16 cellular contexts compared by ENCODE assay signal in the genomic region with DNA sequence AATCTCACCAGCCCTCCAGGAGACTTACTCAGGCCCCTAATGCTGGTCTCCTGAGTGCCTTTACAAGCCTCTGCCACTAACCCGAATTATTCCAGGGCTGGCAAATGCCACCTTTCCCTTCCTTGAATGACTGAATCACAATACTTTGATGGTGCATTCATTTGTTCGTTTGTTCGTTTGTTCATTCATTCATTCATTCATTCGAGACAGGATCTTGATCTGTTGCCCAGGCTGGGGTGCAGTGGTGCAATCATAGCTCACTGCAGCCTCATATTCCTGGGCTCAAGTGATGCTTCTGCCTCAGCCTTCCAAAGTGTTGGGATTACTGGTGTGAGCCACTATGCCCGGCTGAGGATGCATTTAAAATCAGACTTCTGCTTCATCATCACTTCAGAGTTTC. TPM values are rescaled to one million over a fixed set of nuclear protein-coding genes. Genes with fewer than 3 reads are reported as not detected.
DNase-seq lines count a peak whose midpoint lies in the region; ATAC-seq and TF ChIP-seq lines count a peak whose summit lies in the region.
"Had no signal": no experiment of that assay in that cellular context is flagged by ENCODE, and none has a peak within 500 bp of the region (broad histone marks: within the 10 kb centered on the region; RNA-seq: fewer than 3 reads in every experiment).

No MANE protein-coding gene starts in this region.

- H3K4me1 ChIP-seq in CD8-positive, alpha-beta T cell (ENCODE audit: insufficient read depth, low read length) = peaks cover 24% of the 10 kb centered on the region
- H3K4me1 ChIP-seq in uterus (peaks cover 8% of the 10 kb centered on the region in 2 donors), A673 (ENCODE audit: insufficient read depth, low read length, poor library complexity, severe bottlenecking) (no peaks in the 10 kb centered on the region)
- H3K4me1 ChIP-seq: Caco-2 had no signal

- BruUV-seq in A673 (replicated peaks; lab: Mats Ljungman, UMichigan) = no TSS peak

- H3K9me3 ChIP-seq in CD8-positive, alpha-beta T cell (ENCODE audit: low read length) = peaks cover 9% of the 10 kb centered on the region
- H3K9me3 ChIP-seq in uterus (peaks cover 0 to 27% of the 10 kb centered on the region in 2 donors), A673 (ENCODE audit: low read depth, low read length, poor library complexity, severe bottlenecking) (peaks cover 83% of the 10 kb centered on the region)

- no peak for DNase-seq in activated naive CD8-positive, alpha-beta T cell treated with anti-CD3 and anti-CD28 coated beads, Interleukin-2, amount 50 U/mL, for 24 hours
- DNase-seq in CD8-positive, alpha-beta T cell = no peak
- no peak for DNase-seq in central memory CD8-positive, alpha-beta T cell (ENCODE audit: low spot score in 2 of 2)
- no peak for DNase-seq in progenitor cell of endocrine pancreas (ENCODE audit: low spot score, unreplicated experiment)
- DNase-seq in uterus = no peak
- DNase-seq in A673 (ENCODE audit: low spot score) = no peak
- DNase-seq: 8988T; ACHN; Caco-2; CD8-positive, alpha-beta memory T cell; DND-41; GDM1; HCEC 1CT; HFFc6 had no signal

- H3K4me1 Mint-ChIP-seq in activated naive CD8-positive, alpha-beta T cell (ENCODE audit: low read depth) = peaks cover 35% of the 10 kb centered on the region
- H3K4me1 Mint-ChIP-seq in activated naive CD8-positive, alpha-beta T cell treated with anti-CD3 and anti-CD28 coated beads, Interleukin-2, amount 50 U/mL, for 24 hours = peaks cover 34% of the 10 kb centered on the region
- H3K4me1 Mint-ChIP-seq in CD8-positive, alpha-beta T cell (ENCODE audit: low read depth) = peaks cover 45% of the 10 kb centered on the region
- peaks cover 56% of the 10 kb centered on the region for H3K4me1 Mint-ChIP-seq in central memory CD8-positive, alpha-beta T cell
- H3K4me1 Mint-ChIP-seq in progenitor cell of endocrine pancreas (ENCODE audit: low read depth) = peaks cover 4% of the 10 kb centered on the region

- POLR2A ChIA-PET in CD8-positive, alpha-beta T cell (lab: Charles Lee) = interaction anchor here (0.7 to 1.0 kb wide), 2 partner anchors 40 to 957 kb away, joined by 3 read pairs; no protein-coding TSS in a partner anchor
- POLR2A ChIA-PET in A673 (lab: Charles Lee; ENCODE audit: low non-redundant PET) = no interaction called here

- H3K27me3 Mint-ChIP-seq in activated naive CD8-positive, alpha-beta T cell = no peaks in the 10 kb centered on the region
- H3K27me3 Mint-ChIP-seq in activated naive CD8-positive, alpha-beta T cell treated with anti-CD3 and anti-CD28 coated beads, Interleukin-2, amount 50 U/mL, for 24 hours = no peaks in the 10 kb centered on the region
- no peaks in the 10 kb centered on the region for H3K27me3 Mint-ChIP-seq in CD8-positive, alpha-beta T cell (ENCODE audit: low read depth)
- no peaks in the 10 kb centered on the region for H3K27me3 Mint-ChIP-seq in central memory CD8-positive, alpha-beta T cell
- no peaks in the 10 kb centered on the region for H3K27me3 Mint-ChIP-seq in progenitor cell of endocrine pancreas
- H3K27me3 Mint-ChIP-seq: CD8-positive, alpha-beta memory T cell had no signal

- no peak overlapping the region for H3K27ac ChIP-seq in CD8-positive, alpha-beta T cell (ENCODE audit: low read depth, low read length)
- no peak overlapping the region for H3K27ac ChIP-seq in uterus
- H3K27ac ChIP-seq in A673 (ENCODE audit: low read depth, low read length, poor library complexity, severe bottlenecking) = no peak overlapping the region
- H3K27ac ChIP-seq: C4-2B had no signal

- peaks cover 61% of the 10 kb centered on the region for H3K36me3 ChIP-seq in CD8-positive, alpha-beta T cell (ENCODE audit: insufficient read depth, low read length)
- H3K36me3 ChIP-seq in uterus = peaks cover 0 to 3% of the 10 kb centered on the region in 2 donors
- peaks cover 86% of the 10 kb centered on the region for H3K36me3 ChIP-seq in A673 (ENCODE audit: insufficient read depth, low read length, poor library complexity, severe bottlenecking)

- no peak for TF ChIP-seq CTCF in CD8-positive, alpha-beta T cell (IDR thresholded peaks at IDR 0.05)
- TF ChIP-seq CTCF in progenitor cell of endocrine pancreas (IDR thresholded peaks at IDR 0.05; ENCODE audit: unreplicated experiment) = no peak
- TF ChIP-seq CTCF in uterus (IDR thresholded peaks at IDR 0.05) = no peak
- no peak for TF ChIP-seq CTCF in A673 (conservative IDR thresholded peaks at IDR 0.05; ENCODE audit: low read depth, low read length)

- peak overlapping the region; percentile 15 for H3K4me3 Mint-ChIP-seq in activated naive CD8-positive, alpha-beta T cell
- no peak overlapping the region for H3K4me3 Mint-ChIP-seq in activated naive CD8-positive, alpha-beta T cell treated with anti-CD3 and anti-CD28 coated beads, Interleukin-2, amount 50 U/mL, for 24 hours
- H3K4me3 Mint-ChIP-seq in CD8-positive, alpha-beta T cell = no peak overlapping the region
- H3K4me3 Mint-ChIP-seq in central memory CD8-positive, alpha-beta T cell = no peak overlapping the region
- H3K4me3 Mint-ChIP-seq in progenitor cell of endocrine pancreas (ENCODE audit: low read depth) = no peak overlapping the region
- H3K4me3 Mint-ChIP-seq: HFFc6 had no signal

- intact Hi-C loops in CD8-positive, alpha-beta T cell (cut with DNase I, micrococcal nuclease) = loop anchor here (10.0 kb wide), 2 partner anchors 134 to 864 kb away; a partner anchor contains a TSS
- intact Hi-C loops in uterus (cut with DNase I; ENCODE audit: low total_unique reads) = no loop called here
- intact Hi-C loops in A673 (cut with micrococcal nuclease; ENCODE audit: unreplicated experiment) = no loop called here

- peaks cover 48% of the 10 kb centered on the region for H3K36me3 Mint-ChIP-seq in activated naive CD8-positive, alpha-beta T cell
- peaks cover 28% of the 10 kb centered on the region for H3K36me3 Mint-ChIP-seq in activated naive CD8-positive, alpha-beta T cell treated with anti-CD3 and anti-CD28 coated beads, Interleukin-2, amount 50 U/mL, for 24 hours (ENCODE audit: low read depth)
- H3K36me3 Mint-ChIP-seq in CD8-positive, alpha-beta T cell = peaks cover 61% of the 10 kb centered on the region
- peaks cover 44% of the 10 kb centered on the region for H3K36me3 Mint-ChIP-seq in central memory CD8-positive, alpha-beta T cell (ENCODE audit: insufficient read depth)
- peaks cover 44% of the 10 kb centered on the region for H3K36me3 Mint-ChIP-seq in progenitor cell of endocrine pancreas (ENCODE audit: insufficient read depth)

- no peak for ATAC-seq in activated naive CD8-positive, alpha-beta T cell treated with anti-CD3 and anti-CD28 coated beads, Interleukin-2, amount 50 U/mL, for 24 hours
- ATAC-seq in CD8-positive, alpha-beta T cell = no peak
- ATAC-seq in central memory CD8-positive, alpha-beta T cell (replicated peaks; ENCODE audit: extremely low read depth, poor library complexity, severe bottlenecking) = no peak

- H3K9me3 Mint-ChIP-seq in activated naive CD8-positive, alpha-beta T cell (ENCODE audit: low read depth) = peaks cover 24% of the 10 kb centered on the region
- peaks cover 49% of the 10 kb centered on the region for H3K9me3 Mint-ChIP-seq in activated naive CD8-positive, alpha-beta T cell treated with anti-CD3 and anti-CD28 coated beads, Interleukin-2, amount 50 U/mL, for 24 hours
- peaks cover 23% of the 10 kb centered on the region for H3K9me3 Mint-ChIP-seq in CD8-positive, alpha-beta T cell
- peaks cover 5% of the 10 kb centered on the region for H3K9me3 Mint-ChIP-seq in central memory CD8-positive, alpha-beta T cell
- peaks cover 46% of the 10 kb centered on the region for H3K9me3 Mint-ChIP-seq in progenitor cell of endocrine pancreas (ENCODE audit: low read depth)

- H3K27me3 ChIP-seq in CD8-positive, alpha-beta T cell (ENCODE audit: insufficient read depth, low read length) = no peaks in the 10 kb centered on the region
- H3K27me3 ChIP-seq in uterus (no peaks in the 10 kb centered on the region), A673 (replicated peaks; ENCODE audit: insufficient read depth, low read depth, low read length, poor library complexity) (no peaks in the 10 kb centered on the region)

- no peak overlapping the region for H3K4me3 ChIP-seq in CD8-positive, alpha-beta T cell (ENCODE audit: low read depth, low read length)
- H3K4me3 ChIP-seq in uterus (no peak overlapping the region), A673 (ENCODE audit: low read depth, low read length, poor library complexity, severe bottlenecking) (no peak overlapping the region)

- no peak for TF ChIP-seq POLR2A in uterus (IDR thresholded peaks at IDR 0.05)

- no peak overlapping the region for H3K27ac Mint-ChIP-seq in activated naive CD8-positive, alpha-beta T cell
- no peak overlapping the region for H3K27ac Mint-ChIP-seq in activated naive CD8-positive, alpha-beta T cell treated with anti-CD3 and anti-CD28 coated beads, Interleukin-2, amount 50 U/mL, for 24 hours
- H3K27ac Mint-ChIP-seq in CD8-positive, alpha-beta T cell = peak overlapping the region; percentile 6
- H3K27ac Mint-ChIP-seq in central memory CD8-positive, alpha-beta T cell (ENCODE audit: low read depth) = peak overlapping the region; percentile 76
- H3K27ac Mint-ChIP-seq in progenitor cell of endocrine pancreas = peak overlapping the region; percentile 29
- H3K27ac Mint-ChIP-seq: HFFc6 had no signal

- CTCF ChIA-PET in CD8-positive, alpha-beta T cell (lab: Charles Lee) = no interaction called here
- CTCF ChIA-PET in A673 (lab: Charles Lee) = no interaction called here

RNA-seq across cellular contexts. Expression of a gene that starts 6.0 kb away (rescaled TPM):
- 10 to 100 TPM; 19.5 to 23.1 TPM for total RNA-seq in CD8-positive, alpha-beta T cell
- total RNA-seq in progenitor cell of endocrine pancreas (25.7 and 28.8 TPM in 2 replicates), uterus (10 to 100 TPM; 23.5 to 54.7 (median 33.9) TPM), A673 (2021) (18.1 and 18.8 TPM in 2 replicates)

RNA-seq across cellular contexts. Expression of a gene that starts 53.1 kb away (rescaled TPM):
- under 1 TPM in 1 of 2 experiments, not detected in 1; 0.33 TPM for total RNA-seq in CD8-positive, alpha-beta T cell
- total RNA-seq in progenitor cell of endocrine pancreas (2.8 and 3.6 TPM in 2 replicates), uterus (1 to 10 TPM in 1 of 4 donors, not detected in 3; 1.0 TPM), A673 (2021) (0.34 and 0.44 TPM in 2 replicates)
- total RNA-seq: HFFc6 had no signal

Comparison
In these comparisons a context has a peak if more than half of its experiments do, and no peak if none do; other contexts are left out.
1. H3K27ac Mint-ChIP-seq: peak in CD8-positive, alpha-beta T cell (single experiment), central memory CD8-positive, alpha-beta T cell (single experiment) and progenitor cell of endocrine pancreas (single experiment); none in activated naive CD8-positive, alpha-beta T cell (single experiment) and activated naive CD8-positive, alpha-beta T cell treated with anti-CD3 and anti-CD28 coated beads, Interleukin-2, amount 50 U/mL, for 24 hours (single experiment).
2. intact Hi-C loops: an anchor here in CD8-positive, alpha-beta T cell (10.0 kb wide); none called in uterus and A673.